ENCODE assay signal across 8 cellular contexts in the genomic region with DNA sequence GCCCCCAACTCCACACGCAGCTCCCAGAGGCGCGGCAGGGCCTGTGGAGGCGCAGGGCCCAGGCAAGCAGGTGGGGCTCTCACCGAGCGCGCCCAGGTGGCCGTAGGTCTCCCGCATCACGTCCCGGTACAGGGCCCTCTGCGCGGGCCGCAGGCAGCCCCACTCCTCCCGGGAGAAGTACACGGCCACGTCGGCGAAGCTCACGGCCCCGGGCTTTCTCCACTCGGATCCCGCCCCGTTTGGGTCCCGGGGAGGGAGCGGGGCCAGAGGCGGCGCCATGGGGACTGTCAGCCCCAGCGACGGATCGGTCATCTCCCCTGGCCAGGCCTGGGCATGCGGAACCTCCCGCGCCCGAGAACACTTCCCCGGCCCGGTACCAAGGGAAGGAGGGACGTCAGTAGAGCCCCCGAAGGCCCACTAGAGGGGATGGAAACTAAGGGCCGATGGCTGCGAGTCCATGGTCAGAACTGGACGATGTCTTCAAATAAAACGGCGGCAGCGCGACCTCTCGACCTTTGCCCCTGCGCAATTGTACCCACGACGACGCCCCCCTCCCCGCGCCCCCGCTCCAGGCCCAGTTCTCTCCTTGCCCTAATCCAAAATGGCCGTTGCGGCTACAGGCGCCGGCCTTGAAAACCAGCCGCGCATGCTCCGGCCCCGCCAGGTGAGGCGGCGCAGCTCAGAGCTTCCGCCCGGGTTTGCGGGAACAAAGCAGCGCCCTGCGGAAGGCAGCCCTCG. TPM values are rescaled to one million over a fixed set of nuclear protein-coding genes. Genes with fewer than 3 reads are reported as not detected.
A peak's percentile ranks its signal among the peaks of the same experiment; 100 is the strongest.
DNase-seq lines count a peak whose midpoint lies in the region; TF ChIP-seq lines count a peak whose summit lies in the region.

A gene (minus strand): TSS at position 491 of the 738 bp plus-strand sequence. CDS start 179 bp downstream, at position 312.

- H2BK5ac ChIP-seq in trophoblast cell (ENCODE audit: low read depth, low read length, poor library complexity) = peak within 1 kb of the TSS; percentile 81

- H3K36me3 ChIP-seq in cardiac muscle cell (no peaks in the 10 kb centered on the region), trophoblast cell (ENCODE audit: control insufficient read depth in 1 of 2, insufficient read depth in 2 of 2, low read length in 2 of 2) (peaks cover 11 to 13% of the 10 kb centered on the region in 2 experiments), tibial nerve (peaks cover 0 to 36% (median 7%) of the 10 kb centered on the region in 3 donors)

- peak within 1 kb of the TSS; percentile 96 for H3K14ac ChIP-seq in trophoblast cell (ENCODE audit: low read length)

- in situ Hi-C loops in G401 (cut with HindIII; ENCODE audit: low sequenced_read_pairs) = no loop called here

- H2BK120ac ChIP-seq in trophoblast cell (ENCODE audit: insufficient read depth, low read length, poor library complexity) = peak within 1 kb of the TSS; percentile 70

- H3K79me1 ChIP-seq in trophoblast cell (ENCODE audit: low read length) = peaks cover 18% of the 10 kb centered on the region

- peaks cover 9% of the 10 kb centered on the region for H3K79me2 ChIP-seq in trophoblast cell (ENCODE audit: control insufficient read depth, insufficient read depth, low read length, poor library complexity)

- H4K12ac ChIP-seq in trophoblast cell (ENCODE audit: low read depth, low read length) = peak within 1 kb of the TSS; percentile 97

- peak within 1 kb of the TSS; percentile 97 for H4K8ac ChIP-seq in trophoblast cell (ENCODE audit: low read depth, low read length)

- H2BK12ac ChIP-seq in trophoblast cell (ENCODE audit: low read length) = peak within 1 kb of the TSS; percentile 42

- peak; percentile 82 to 92 for TF ChIP-seq EP300 in tibial nerve (IDR thresholded peaks at IDR 0.05)

- H4K91ac ChIP-seq in trophoblast cell (ENCODE audit: low read depth, low read length) = peak within 1 kb of the TSS; percentile 94

- peak; percentile 24 to 55 for TF ChIP-seq POLR2A in tibial nerve (IDR thresholded peaks at IDR 0.05)

- CTCF ChIA-PET in HEK293T (lab: Yijun Ruan, JAX) = interaction anchor here (0.6 to 2.4 kb wide), 10 partner anchors 7 to 105 kb away, joined by 3 to 19 read pairs (median 6); a partner anchor contains a TSS

- H3K27me3 ChIP-seq in cardiac muscle cell (no peaks in the 10 kb centered on the region), trophoblast cell (ENCODE audit: insufficient read depth, low read length) (no peaks in the 10 kb centered on the region), tibial nerve (no peaks in the 10 kb centered on the region)

- DNase-seq in G401 (ENCODE audit: low spot score) (peak; percentile 88), HEK293T (ENCODE audit: extremely low spot score) (peak; percentile 93), NCI-H1417 (lab: John Stamatoyannopoulos, UW) (peak; percentile 82 to 96 (median 94)), T follicular helper cell (ENCODE audit: low read depth) (peak; percentile 87), cardiac muscle cell (ENCODE audit: low read depth in 1 of 2, low spot score in 1 of 2) (peak; percentile 87 to 91), trophoblast cell (peak; percentile 86 to 93), tibial nerve (ENCODE audit: low spot score in 2 of 2) (peak; percentile 85 to 92)
- peak; percentile 78 for DNase-seq in activated naive CD8-positive, alpha-beta T cell treated with anti-CD3 and anti-CD28 coated beads, Interleukin-2, amount 50 U/mL, for 16 hours (ENCODE audit: low read depth, low spot score)

- peak within 1 kb of the TSS; percentile 51 for H2AFZ ChIP-seq in trophoblast cell (ENCODE audit: insufficient read depth, low read length, poor library complexity)

- peak within 1 kb of the TSS; percentile 87 for H3K27ac ChIP-seq in cardiac muscle cell
- peak within 1 kb of the TSS; percentile 45 for H3K27ac ChIP-seq in trophoblast cell (ENCODE audit: low read depth, low read length)
- peak within 1 kb of the TSS; percentile 87 to 97 (median 94) for H3K27ac ChIP-seq in tibial nerve

- H3K4me1 ChIP-seq in cardiac muscle cell (ENCODE audit: low read depth) (peaks cover 9% of the 10 kb centered on the region), trophoblast cell (ENCODE audit: control insufficient read depth in 1 of 2, insufficient read depth in 2 of 2, low read length in 2 of 2) (peaks cover 6 to 18% of the 10 kb centered on the region in 2 experiments), tibial nerve (peaks cover 0 to 28% (median 15%) of the 10 kb centered on the region in 4 donors)

- H3K9me3 ChIP-seq in cardiac muscle cell (ENCODE audit: low read depth) (no peaks in the 10 kb centered on the region), trophoblast cell (ENCODE audit: insufficient read depth, low read depth, low read length) (no peaks in the 10 kb centered on the region), tibial nerve (no peaks in the 10 kb centered on the region)

- no CpG with 5 or more reads among the region's 70 CpGs for WGBS in trophoblast cell (ENCODE audit: extremely low coverage, insufficient coverage, insufficient read length)
- 0 to 1% methylated on average over 47 to 49 of the region's 70 CpGs for WGBS in tibial nerve, 2 donors

- H3K4me3 ChIP-seq in cardiac muscle cell (peak within 1 kb of the TSS; percentile 48), trophoblast cell (ENCODE audit: low read depth, low read length) (peak within 1 kb of the TSS; percentile 71), tibial nerve (peak within 1 kb of the TSS; percentile 57 to 86 (median 71))

- peak within 1 kb of the TSS; percentile 88 for H3K18ac ChIP-seq in trophoblast cell (ENCODE audit: low read length)

- H3K4ac ChIP-seq in trophoblast cell (ENCODE audit: low read depth, low read length) = peak within 1 kb of the TSS; percentile 85

- H3K23ac ChIP-seq in trophoblast cell (ENCODE audit: low read length) = no peak within 1 kb of the TSS

- peak within 1 kb of the TSS; percentile 87 for H3K9ac ChIP-seq in trophoblast cell (ENCODE audit: low read length)

- H2AK5ac ChIP-seq in trophoblast cell (ENCODE audit: low read length) = peak within 1 kb of the TSS; percentile 80

- TF ChIP-seq CTCF in cardiac muscle cell (IDR thresholded peaks at IDR 0.05; ENCODE audit: low read depth, low read length) (no peak), tibial nerve (IDR thresholded peaks at IDR 0.05) (peak in 1 of 5 experiments; percentile 48)

- H3K4me2 ChIP-seq in trophoblast cell (ENCODE audit: low read length) = peak within 1 kb of the TSS; percentile 70

- POLR2A ChIA-PET in HEK293T (lab: Yijun Ruan, JAX) = interaction anchor here (0.6 to 11.3 kb wide), 36 partner anchors 9 to 540 kb away, joined by 3 to 181 read pairs (median 5); a partner anchor contains a TSS

TF ChIP-seq in HEK293T, 16 proteins besides CTCF, POLR2A, EP300 and RAD21:
- peak; percentile 36; the same call in 1 of the 2 replicates for TF ChIP-seq FOXM1 (IDR thresholded peaks at IDR 0.05; ENCODE audit: borderline replicate concordance)
- TF ChIP-seq FOXA1 (IDR thresholded peaks at IDR 0.05) = no peak
- peak; percentile 15; the same call in 1 of the 2 replicates for TF ChIP-seq HDGF (IDR thresholded peaks at IDR 0.05; ENCODE audit: borderline replicate concordance)

RNA-seq across cellular contexts. Expression of the gene that starts here (rescaled TPM):
- total RNA-seq in G401 (2014; rRNA removed; shearing (Covaris generic)) = 0.12 TPM in 1 of 2 replicates, not detected in the other
- 16.2 and 17.7 TPM in 2 replicates for total RNA-seq in cardiac muscle cell
- polyA plus RNA-seq in cardiac muscle cell = 12.7 and 17.5 TPM in 2 replicates
- 3.6 and 3.8 TPM in 2 replicates for polyA plus RNA-seq in trophoblast cell (2013)
- total RNA-seq in tibial nerve = 10 to 100 TPM; 17.4 to 22.2 (median 19.6) TPM

Comparison
In these comparisons a context has a peak if more than half of its experiments do, and no peak if none do; other contexts are left out.
1. Peak in every context shown above with its lines: DNase-seq, H3K4me3 ChIP-seq and H3K27ac ChIP-seq.
2. RNA of the gene that starts here (total RNA-seq): 17.4 to 22.2 TPM in tibial nerve and 16.2 to 17.7 TPM in cardiac muscle cell; 0.12 TPM in G401; every median in the first group is over 10 times any median in the second.
3. Peak in DNase-seq in G401; RNA of the gene not detected or under 1 TPM.